Comparison of ENCODE assay signal across 27 cellular contexts in the genomic region with DNA sequence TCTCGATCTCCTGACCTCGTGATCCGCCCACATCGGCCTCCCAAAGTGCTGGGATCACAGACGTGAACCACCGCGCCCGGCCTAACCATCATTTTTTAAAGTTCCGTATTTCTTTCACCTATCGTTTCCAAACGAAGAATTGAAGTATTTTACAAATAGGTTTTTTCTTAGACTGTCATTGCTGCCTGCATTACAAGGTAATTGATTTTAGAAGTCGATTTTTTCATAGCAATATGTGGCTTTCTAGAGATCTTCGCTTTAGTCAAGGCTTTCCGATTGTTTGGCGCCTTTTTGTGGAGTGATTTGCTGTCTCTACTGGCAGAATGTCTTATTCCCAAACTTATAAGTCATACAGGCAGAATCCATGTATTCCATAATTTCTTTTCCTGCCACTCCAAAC.
"Had no signal": no experiment of that assay in that cellular context is flagged by ENCODE, and none has a peak within 500 bp of the region (broad histone marks: within the 10 kb centered on the region; RNA-seq: fewer than 3 reads in every experiment).

No MANE protein-coding gene starts in this region.

- ATAC-seq: stimulated activated effector memory CD8-positive, alpha-beta T cell treated with anti-CD3 and anti-CD28 coated beads, Interleukin-12 subunit alpha, Interleukin-12 subunit beta, amount 100 ng/mL, for 72 hours; stimulated activated memory B cell treated with anti-CD40 and anti-IgM and Interleukin-4, amounts not matched to agents 10 μg/mL and 1 μg/mL and 100 μg/mL, for 72 hours; stimulated activated naive B cell treated with anti-CD40 and anti-IgM and Interleukin-4, amounts not matched to agents 10 μg/mL and 1 μg/mL and 100 μg/mL, for 72 hours; stimulated activated naive CD8-positive, alpha-beta T cell treated with anti-CD3 and anti-CD28 coated beads, Interleukin-15, amount 100 ng/mL, for 72 hours; stimulated activated naive CD8-positive, alpha-beta T cell treated with anti-CD3 and anti-CD28 coated beads, Interleukin-15, Interleukin-2, amounts not matched to agents 100 U/mL and 50 U/mL, for 24 hours; upper lobe of right lung had no signal

- H3K36me3 ChIP-seq: stomach, suprapubic skin, thoracic aorta, thyroid gland, tibial artery, tibial nerve, transverse colon, upper lobe of left lung, upper lobe of right lung, uterus, vagina had no signal

- H3K27ac ChIP-seq: stomach, testis, thoracic aorta, thyroid gland, tibial artery, tibial nerve, transverse colon, upper lobe of left lung, upper lobe of right lung, uterus, vagina had no signal

- FAIRE-seq: urothelium cell line had no signal

- H3K9me3 ChIP-seq: stomach, suprapubic skin, testis, thoracic aorta, thyroid gland, tibial artery, transverse colon, upper lobe of left lung, upper lobe of right lung, uterus, vagina had no signal

- H3K4me3 ChIP-seq: stomach, suprapubic skin, testis, thoracic aorta, thyroid gland, tibial artery, tibial nerve, transverse colon, upper lobe of left lung, upper lobe of right lung, uterus, vagina had no signal

- H3K27me3 ChIP-seq: testis, thyroid gland, tibial nerve, vagina had no signal

- DNase-seq: stimulated activated CD4-positive, alpha-beta T cell treated with anti-CD3 and anti-CD28 coated beads, Interleukin-2, amount 100 ng/mL, for 48 hours; stimulated activated CD4-positive, alpha-beta T cell treated with anti-CD3 and anti-CD28 coated beads, Interleukin-4, amount 100 ng/mL, for 1 hour; stimulated activated CD4-positive, alpha-beta T cell treated with anti-CD3 and anti-CD28 coated beads, Interleukin-4, amount 100 ng/mL, for 24 hours; stimulated activated CD4-positive, alpha-beta T cell treated with anti-CD3 and anti-CD28 coated beads, Interleukin-4, amount 100 ng/mL, for 4 hours; stimulated activated CD8-positive, alpha-beta memory T cell treated with anti-CD3 and anti-CD28 coated beads, Interleukin-4, amount 100 ng/mL, for 48 hours; stimulated activated naive B cell treated with anti-CD40 and anti-IgM and Interleukin-4, amounts not matched to agents 10 μg/mL and 1 μg/mL and 100 μg/mL, for 72 hours; stimulated activated naive CD4-positive, alpha-beta T cell; stimulated activated naive CD4-positive, alpha-beta T cell treated with Interleukin-2 at 50 U/mL for 16 hours; stimulated activated naive CD8-positive, alpha-beta T cell treated with anti-CD3 and anti-CD28 coated beads, Interleukin-15, amount 100 ng/mL, for 72 hours; stimulated activated naive CD8-positive, alpha-beta T cell treated with anti-CD3 and anti-CD28 coated beads, Interleukin-15, Interleukin-2, amounts not matched to agents 100 U/mL and 50 U/mL, for 24 hours; stomach; substantia nigra; testis; thyroid gland; tibial artery; transverse colon; trophoblast cell; upper lobe of left lung; upper lobe of right lung; uterus had no signal
